ENCODE assay signal across 19 cellular contexts in genomic region chr4:146742416-146742815, GRCh38.
"Had no signal": no experiment of that assay in that cellular context is flagged by ENCODE, and none has a peak within 500 bp of the region (broad histone marks: within the 10 kb centered on the region; RNA-seq: fewer than 3 reads in every experiment).

No MANE protein-coding gene starts in this region.

- H3K79me2 ChIP-seq: parathyroid adenoma had no signal

- H3K4me3 ChIP-seq: breast epithelium, esophagus muscularis mucosa, upper lobe of right lung had no signal

- H3K9me3 ChIP-seq: esophagus muscularis mucosa, upper lobe of right lung had no signal

- H3K4me1 ChIP-seq: breast epithelium, esophagus muscularis mucosa, parathyroid adenoma, upper lobe of right lung had no signal

- DNase-seq: activated CD4-positive, alpha-beta T cell treated with anti-CD3 and anti-CD28 coated beads, Interleukin-2, amount 10 ng/mL, durations not matched to agents 24 days and 14 days; activated CD4-positive, CD25-positive, alpha-beta regulatory T cell; activated CD8-positive, alpha-beta memory T cell treated with anti-CD3 and anti-CD28 coated beads, Interleukin-2, amount 50 U/mL, for 4 hours; activated CD8-positive, alpha-beta T cell treated with anti-CD3 and anti-CD28 coated beads, Interleukin-2, amount 10 ng/mL, durations not matched to agents 7 days and 5 days; activated effector memory CD4-positive, alpha-beta T cell treated with Interleukin-2 at 50 U/mL for 16 hours; activated naive CD4-positive, alpha-beta T cell treated with anti-CD3 and anti-CD28 coated beads, Interleukin-2, amount 50 U/mL, for 16 hours; activated T-cell treated with anti-CD3 and anti-CD28 coated beads, Interleukin-2, amount 50 U/mL, for 48 hours; aorta; cerebellar nuclear complex; cortex of kidney; effector CD4-positive, alpha-beta T cell; foreskin fibroblast; left colon; stimulated activated naive B cell treated with anti-CD40 and anti-IgM and Interleukin-4, amounts not matched to agents 10 μg/mL and 1 μg/mL and 100 μg/mL, for 72 hours; upper lobe of right lung had no signal

- ATAC-seq: activated CD8-positive, alpha-beta T cell treated with anti-CD3 and anti-CD28 coated beads, Interleukin-2, amount 10 ng/mL, durations not matched to agents 7 days and 5 days; left colon; stimulated activated naive B cell treated with anti-CD40 and anti-IgM and Interleukin-4, amounts not matched to agents 10 μg/mL and 1 μg/mL and 100 μg/mL, for 72 hours; upper lobe of right lung had no signal

- H2AFZ ChIP-seq: parathyroid adenoma had no signal

- FAIRE-seq: islet of Langerhans had no signal

- H3K27ac ChIP-seq: breast epithelium, esophagus muscularis mucosa, parathyroid adenoma, upper lobe of right lung had no signal

- H3K9ac ChIP-seq: parathyroid adenoma had no signal

- H3K36me3 ChIP-seq: breast epithelium, esophagus muscularis mucosa, upper lobe of right lung had no signal

- H3K27me3 ChIP-seq: breast epithelium, esophagus muscularis mucosa, upper lobe of right lung had no signal
